In the genomic region with DNA sequence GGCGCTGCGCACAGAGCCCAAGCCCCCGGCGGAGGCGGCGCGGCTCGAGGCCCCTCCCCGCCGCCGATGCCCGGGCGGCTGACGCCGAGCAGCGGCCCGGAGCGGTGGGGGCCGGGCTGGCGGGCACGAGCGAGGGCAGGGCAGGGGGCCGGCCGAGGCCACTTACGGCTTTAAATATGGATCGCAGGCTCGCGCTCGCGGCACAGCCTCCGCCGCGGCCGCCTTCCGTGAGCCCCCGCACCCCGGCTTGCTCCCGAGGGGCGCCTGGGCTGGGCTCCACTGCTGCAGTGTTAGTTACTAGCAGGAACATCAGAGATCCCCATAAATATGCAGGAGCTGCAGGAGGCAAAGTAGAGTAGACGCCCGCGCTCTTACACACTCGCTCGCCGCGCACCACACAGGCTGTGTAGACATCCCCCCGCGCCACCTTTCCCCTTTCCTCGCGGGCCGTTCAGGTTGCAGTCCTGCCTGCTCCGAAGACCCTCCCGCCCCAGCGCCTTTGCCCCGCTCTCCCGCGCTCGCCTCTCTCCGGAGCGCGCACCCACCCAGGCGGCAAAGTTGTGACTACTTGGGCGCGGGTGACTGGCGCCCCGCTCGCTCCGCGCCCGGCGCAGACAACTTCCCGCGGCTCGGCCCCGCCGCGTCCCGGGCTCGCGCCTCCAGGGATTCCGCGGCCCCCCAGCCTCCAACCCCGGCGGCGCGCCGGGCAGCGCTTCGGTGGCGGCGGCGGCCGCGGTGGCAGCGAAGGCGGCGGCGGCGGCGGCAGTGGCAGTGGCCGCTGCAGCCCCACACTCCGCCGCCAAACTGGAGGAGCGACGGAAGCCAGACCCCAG, we compare ENCODE assay signal across 8 cellular contexts.
DNase-seq lines count a peak whose midpoint lies in the region; ATAC-seq, FAIRE-seq and TF ChIP-seq lines count a peak whose summit lies in the region.

No MANE protein-coding gene starts in this region.

- no peaks in the 10 kb centered on the region for H3K36me3 ChIP-seq in HEK293 (ENCODE audit: control insufficient read depth in 2 of 2, insufficient read depth in 1 of 2, low read length in 2 of 2)

- under 1% methylated on average over 105 of the region's 105 CpGs for WGBS in right cardiac atrium

- no peaks in the 10 kb centered on the region for H3K27me3 ChIP-seq in right cardiac atrium (ENCODE audit: control insufficient read depth, insufficient read depth)

- CTCF ChIA-PET in HEK293 (lab: Yijun Ruan, JAX) = interaction anchor here (0.6 kb wide), 2 partner anchors 31 to 253 kb away, joined by 3 read pairs; no protein-coding TSS in a partner anchor

- POLR2A ChIA-PET in HEK293 (lab: Yijun Ruan, JAX) = no interaction called here

- no peaks in the 10 kb centered on the region for H3K9me3 ChIP-seq in HEK293 (ENCODE audit: control insufficient read depth, insufficient read depth, low read depth, low read length)
- no peaks in the 10 kb centered on the region for H3K9me3 ChIP-seq in right cardiac atrium (ENCODE audit: control insufficient read depth, low read length)

- H3K27ac ChIP-seq in HEK293 (ENCODE audit: extremely low read depth, low read depth, low read length) = peak overlapping the region; percentile 90
- peak overlapping the region; percentile 85 for H3K27ac ChIP-seq in right cardiac atrium (ENCODE audit: low read length)

- DNase-seq in GM04504 (ENCODE audit: low read depth) (peak; percentile 23), RCC 7860 (ENCODE audit: low spot score) (peak; percentile 31), amygdala (lab: John Stamatoyannopoulos, UW) (peak in 40 of 56 donors; percentile 4 to 76 (median 39)), right cardiac atrium (peak; percentile 68 to 88 (median 87)), posterior cingulate gyrus (peak in 9 of 10 donors; percentile 14 to 85 (median 44)), NCI-H446 treated with DMSO at 0.1 percent for 48 hours (lab: John Stamatoyannopoulos, UW) (no peak)

- TF ChIP-seq CTCF in HEK293 (tag by site-specific recombination; IDR thresholded peaks at IDR 0.05) = no peak

- H3K4me1 ChIP-seq in HEK293 (ENCODE audit: control insufficient read depth, insufficient read depth, low read length) (0 out of 2 replicates have a peak, but pooled peaks cover 2% of the 10 kb centered on the region), right cardiac atrium (ENCODE audit: control insufficient read depth, insufficient read depth, low read length) (no peaks in the 10 kb centered on the region)

- peak overlapping the region; percentile 66 for H3K4me3 ChIP-seq in HEK293 (ENCODE audit: low read depth, low read length)
- peak overlapping the region; percentile 81 for H3K4me3 ChIP-seq in right cardiac atrium (ENCODE audit: low read length)

- intact Hi-C loops in right cardiac atrium (cut with DNase I) = loop anchor here in 3 of 4 donors (5.0 to 10.0 kb wide), 4 partner anchors 41 to 528 kb away; no protein-coding TSS in a partner anchor
- intact Hi-C loops in posterior cingulate gyrus (cut with DNase I) = no loop called here

- no peak for FAIRE-seq in RCC 7860 (lab: Jason Lieb, UNC)

- ATAC-seq in right cardiac atrium (peak; percentile 96), GM21526 (IDR thresholded peaks at IDR 0.05; ENCODE audit: low FRiP score, unreplicated experiment) (no peak)

TF ChIP-seq in HEK293, 187 proteins besides CTCF, POLR2A, EP300 and RAD21 (continues in another document):
- no peak for TF ChIP-seq ZNF423 (tag by site-specific recombination; IDR thresholded peaks at IDR 0.05)
- TF ChIP-seq, protein P1, sequence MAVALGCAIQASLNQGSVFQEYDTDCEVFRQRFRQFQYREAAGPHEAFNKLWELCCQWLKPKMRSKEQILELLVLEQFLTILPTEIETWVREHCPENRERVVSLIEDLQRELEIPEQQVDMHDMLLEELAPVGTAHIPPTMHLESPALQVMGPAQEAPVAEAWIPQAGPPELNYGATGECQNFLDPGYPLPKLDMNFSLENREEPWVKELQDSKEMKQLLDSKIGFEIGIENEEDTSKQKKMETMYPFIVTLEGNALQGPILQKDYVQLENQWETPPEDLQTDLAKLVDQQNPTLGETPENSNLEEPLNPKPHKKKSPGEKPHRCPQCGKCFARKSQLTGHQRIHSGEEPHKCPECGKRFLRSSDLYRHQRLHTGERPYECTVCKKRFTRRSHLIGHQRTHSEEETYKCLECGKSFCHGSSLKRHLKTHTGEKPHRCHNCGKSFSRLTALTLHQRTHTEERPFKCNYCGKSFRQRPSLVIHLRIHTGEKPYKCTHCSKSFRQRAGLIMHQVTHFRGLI (tag by site-specific recombination; IDR thresholded peaks at IDR 0.05) = no peak
- TF ChIP-seq ZNF514 (tag by site-specific recombination; IDR thresholded peaks at IDR 0.05) = no peak
- TF ChIP-seq ZNF530 (tag by site-specific recombination; IDR thresholded peaks at IDR 0.05; ENCODE audit: low read depth) = no peak
- TF ChIP-seq MEIS1 (CRISPR knock-in tag; IDR thresholded peaks at IDR 0.05; ENCODE audit: borderline replicate concordance) = no peak
- TF ChIP-seq BCL11A (tag by site-specific recombination; IDR thresholded peaks at IDR 0.05; ENCODE audit: low read depth) = no peak
- TF ChIP-seq ZNF792 (tag by site-specific recombination; IDR thresholded peaks at IDR 0.05) = no peak
- TF ChIP-seq, protein P2, sequence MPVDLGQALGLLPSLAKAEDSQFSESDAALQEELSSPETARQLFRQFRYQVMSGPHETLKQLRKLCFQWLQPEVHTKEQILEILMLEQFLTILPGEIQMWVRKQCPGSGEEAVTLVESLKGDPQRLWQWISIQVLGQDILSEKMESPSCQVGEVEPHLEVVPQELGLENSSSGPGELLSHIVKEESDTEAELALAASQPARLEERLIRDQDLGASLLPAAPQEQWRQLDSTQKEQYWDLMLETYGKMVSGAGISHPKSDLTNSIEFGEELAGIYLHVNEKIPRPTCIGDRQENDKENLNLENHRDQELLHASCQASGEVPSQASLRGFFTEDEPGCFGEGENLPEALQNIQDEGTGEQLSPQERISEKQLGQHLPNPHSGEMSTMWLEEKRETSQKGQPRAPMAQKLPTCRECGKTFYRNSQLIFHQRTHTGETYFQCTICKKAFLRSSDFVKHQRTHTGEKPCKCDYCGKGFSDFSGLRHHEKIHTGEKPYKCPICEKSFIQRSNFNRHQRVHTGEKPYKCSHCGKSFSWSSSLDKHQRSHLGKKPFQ (tag by site-specific recombination; IDR thresholded peaks at IDR 0.05) = no peak
- peak; percentile 93 for TF ChIP-seq ZNF341 (tag by site-specific recombination; IDR thresholded peaks at IDR 0.05; ENCODE audit: low read depth)
- TF ChIP-seq, protein P3, sequence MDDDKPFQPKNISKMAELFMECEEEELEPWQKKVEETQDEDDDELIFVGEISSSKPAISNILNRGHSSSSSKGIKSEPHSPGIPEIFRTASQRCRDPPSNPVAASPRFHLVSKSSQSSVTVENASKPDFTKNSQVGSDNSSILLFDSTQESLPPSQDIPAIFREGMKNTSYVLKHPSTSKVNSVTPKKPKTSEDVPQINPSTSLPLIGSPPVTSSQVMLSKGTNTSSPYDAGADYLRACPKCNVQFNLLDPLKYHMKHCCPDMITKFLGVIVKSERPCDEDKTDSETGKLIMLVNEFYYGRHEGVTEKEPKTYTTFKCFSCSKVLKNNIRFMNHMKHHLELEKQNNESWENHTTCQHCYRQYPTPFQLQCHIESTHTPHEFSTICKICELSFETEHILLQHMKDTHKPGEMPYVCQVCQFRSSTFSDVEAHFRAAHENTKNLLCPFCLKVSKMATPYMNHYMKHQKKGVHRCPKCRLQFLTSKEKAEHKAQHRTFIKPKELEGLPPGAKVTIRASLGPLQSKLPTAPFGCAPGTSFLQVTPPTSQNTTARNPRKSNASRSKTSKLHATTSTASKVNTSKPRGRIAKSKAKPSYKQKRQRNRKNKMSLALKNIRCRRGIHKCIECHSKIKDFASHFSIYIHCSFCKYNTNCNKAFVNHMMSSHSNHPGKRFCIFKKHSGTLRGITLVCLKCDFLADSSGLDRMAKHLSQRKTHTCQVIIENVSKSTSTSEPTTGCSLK (tag by site-specific recombination; IDR thresholded peaks at IDR 0.05) = no peak
- TF ChIP-seq KLF8 (tag by site-specific recombination; IDR thresholded peaks at IDR 0.05) = no peak
- TF ChIP-seq, protein P4, sequence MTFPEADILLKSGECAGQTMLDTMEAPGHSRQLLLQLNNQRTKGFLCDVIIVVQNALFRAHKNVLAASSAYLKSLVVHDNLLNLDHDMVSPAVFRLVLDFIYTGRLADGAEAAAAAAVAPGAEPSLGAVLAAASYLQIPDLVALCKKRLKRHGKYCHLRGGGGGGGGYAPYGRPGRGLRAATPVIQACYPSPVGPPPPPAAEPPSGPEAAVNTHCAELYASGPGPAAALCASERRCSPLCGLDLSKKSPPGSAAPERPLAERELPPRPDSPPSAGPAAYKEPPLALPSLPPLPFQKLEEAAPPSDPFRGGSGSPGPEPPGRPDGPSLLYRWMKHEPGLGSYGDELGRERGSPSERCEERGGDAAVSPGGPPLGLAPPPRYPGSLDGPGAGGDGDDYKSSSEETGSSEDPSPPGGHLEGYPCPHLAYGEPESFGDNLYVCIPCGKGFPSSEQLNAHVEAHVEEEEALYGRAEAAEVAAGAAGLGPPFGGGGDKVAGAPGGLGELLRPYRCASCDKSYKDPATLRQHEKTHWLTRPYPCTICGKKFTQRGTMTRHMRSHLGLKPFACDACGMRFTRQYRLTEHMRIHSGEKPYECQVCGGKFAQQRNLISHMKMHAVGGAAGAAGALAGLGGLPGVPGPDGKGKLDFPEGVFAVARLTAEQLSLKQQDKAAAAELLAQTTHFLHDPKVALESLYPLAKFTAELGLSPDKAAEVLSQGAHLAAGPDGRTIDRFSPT (tag by site-specific recombination; IDR thresholded peaks at IDR 0.05) = no peak
- TF ChIP-seq, protein P5, sequence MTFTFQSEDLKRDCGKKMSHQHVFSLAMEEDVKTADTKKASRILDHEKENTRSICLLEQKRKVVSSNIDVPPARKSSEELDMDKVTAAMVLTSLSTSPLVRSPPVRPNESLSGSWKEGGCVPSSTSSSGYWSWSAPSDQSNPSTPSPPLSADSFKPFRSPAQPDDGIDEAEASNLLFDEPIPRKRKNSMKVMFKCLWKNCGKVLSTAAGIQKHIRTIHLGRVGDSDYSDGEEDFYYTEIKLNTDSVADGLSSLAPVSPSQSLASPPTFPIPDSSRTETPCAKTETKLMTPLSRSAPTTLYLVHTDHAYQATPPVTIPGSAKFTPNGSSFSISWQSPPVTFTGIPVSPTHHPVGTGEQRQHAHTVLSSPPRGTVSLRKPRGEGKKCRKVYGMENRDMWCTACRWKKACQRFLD (tag by site-specific recombination; IDR thresholded peaks at IDR 0.05) = no peak
- TF ChIP-seq, protein P6, sequence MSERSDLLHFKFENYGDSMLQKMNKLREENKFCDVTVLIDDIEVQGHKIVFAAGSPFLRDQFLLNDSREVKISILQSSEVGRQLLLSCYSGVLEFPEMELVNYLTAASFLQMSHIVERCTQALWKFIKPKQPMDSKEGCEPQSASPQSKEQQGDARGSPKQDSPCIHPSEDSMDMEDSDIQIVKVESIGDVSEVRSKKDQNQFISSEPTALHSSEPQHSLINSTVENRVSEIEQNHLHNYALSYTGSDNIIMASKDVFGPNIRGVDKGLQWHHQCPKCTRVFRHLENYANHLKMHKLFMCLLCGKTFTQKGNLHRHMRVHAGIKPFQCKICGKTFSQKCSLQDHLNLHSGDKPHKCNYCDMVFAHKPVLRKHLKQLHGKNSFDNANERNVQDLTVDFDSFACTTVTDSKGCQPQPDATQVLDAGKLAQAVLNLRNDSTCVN (tag by site-specific recombination; optimal IDR thresholded peaks at IDR 0.05) = peak; percentile 89
